In the genomic region with DNA sequence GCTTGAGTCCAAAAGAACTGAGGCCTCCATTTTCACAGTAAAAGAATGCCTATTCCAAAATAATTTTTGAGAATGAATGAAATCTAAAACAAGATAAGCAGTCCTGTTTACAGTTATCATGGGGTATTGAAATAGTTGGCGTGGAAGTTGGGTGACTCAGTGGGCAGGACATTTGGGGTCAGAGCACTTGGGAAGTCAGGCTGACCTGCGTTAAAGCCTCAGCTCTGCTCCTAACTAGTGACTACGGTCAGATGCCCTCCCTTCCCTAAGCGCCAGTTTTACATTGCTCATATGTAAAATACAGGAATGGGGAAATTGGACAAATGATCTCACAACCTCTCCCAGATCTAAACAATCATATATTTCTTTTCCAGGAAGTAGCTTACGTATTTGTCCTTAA, we compare ENCODE assay signal across 11 cellular contexts. TPM values are rescaled to one million over a fixed set of nuclear protein-coding genes. Genes with fewer than 3 reads are reported as not detected.
DNase-seq lines count a peak whose midpoint lies in the region; ATAC-seq and TF ChIP-seq lines count a peak whose summit lies in the region.
"Had no signal": no experiment of that assay in that cellular context is flagged by ENCODE, and none has a peak within 500 bp of the region (broad histone marks: within the 10 kb centered on the region; RNA-seq: fewer than 3 reads in every experiment).

No MANE protein-coding gene starts in this region.

- H3K23ac ChIP-seq in mesenchymal stem cell (ENCODE audit: low read length in 2 of 2), result no peak overlapping the region

- no peaks in the 10 kb centered on the region for H3K36me3 ChIP-seq in mesenchymal stem cell (ENCODE audit: control insufficient read depth in 1 of 2, insufficient read depth in 2 of 2, low read depth in 1 of 2, low read length in 2 of 2)

- H2BK12ac ChIP-seq in mesenchymal stem cell (ENCODE audit: low read length in 2 of 2), result no peak overlapping the region

- H2AFZ ChIP-seq in mesenchymal stem cell (ENCODE audit: low read depth, low read length), result no peak overlapping the region

- peaks cover 13 to 23% of the 10 kb centered on the region in 2 donors for H3K4me1 Mint-ChIP-seq in natural killer cell
- H3K4me1 Mint-ChIP-seq in natural killer cell treated with Interleukin-12 subunit alpha and Interleukin-12 subunit beta and Interleukin-15 and Interleukin-18, amount 100 ng/mL, for 72 hours (ENCODE audit: low read depth in 2 of 2), result peaks cover 9 to 14% of the 10 kb centered on the region in 2 donors
- H3K4me1 Mint-ChIP-seq in dendritic cell treated with granulocyte-macrophage colony-stimulating factor and Interleukin-4, amounts not matched to agents 40 ng/mL and 50 ng/mL, for 4 days (ENCODE audit: low read depth), result peaks cover 48% of the 10 kb centered on the region

- no peak overlapping the region for H3K4me2 ChIP-seq in mesenchymal stem cell (ENCODE audit: low read length, poor library complexity, severe bottlenecking)

- peak overlapping the region; percentile 15 for H3K27ac ChIP-seq in mesenchymal stem cell (ENCODE audit: low read length, poor library complexity, severe bottlenecking)

- H3K9me3 ChIP-seq in mesenchymal stem cell (ENCODE audit: control insufficient read depth, low read length), result no peaks in the 10 kb centered on the region

- H2BK15ac ChIP-seq in mesenchymal stem cell (ENCODE audit: low read depth, poor library complexity, severe bottlenecking), result no peak overlapping the region

- WGBS in mesenchymal stem cell, result 8% methylated on average over 3 of the region's 5 CpGs

- H4K91ac ChIP-seq in mesenchymal stem cell (ENCODE audit: low read length), result no peak overlapping the region

- H3K79me1 ChIP-seq in mesenchymal stem cell (replicated peaks; ENCODE audit: low read length, poor library complexity, severe bottlenecking), result peaks cover 12% of the 10 kb centered on the region

- H3K27me3 ChIP-seq in mesenchymal stem cell (ENCODE audit: control insufficient read depth in 1 of 2, insufficient read depth in 1 of 2, low read length in 2 of 2), result no peaks in the 10 kb centered on the region

- H4K8ac ChIP-seq in mesenchymal stem cell (ENCODE audit: low read length), result no peak overlapping the region

- ATAC-seq in natural killer cell, result peak in 2 of 3 donors; percentile 21
- no peak for ATAC-seq in natural killer cell treated with Interleukin-12 subunit alpha and Interleukin-12 subunit beta and Interleukin-15 and Interleukin-18, amount 100 ng/mL, for 72 hours
- no peak for ATAC-seq in GM19328 (IDR thresholded peaks at IDR 0.05; ENCODE audit: unreplicated experiment)
- ATAC-seq in HG03439 (IDR thresholded peaks at IDR 0.05; ENCODE audit: unreplicated experiment), result no peak
- ATAC-seq in GM19035 (IDR thresholded peaks at IDR 0.05; ENCODE audit: unreplicated experiment), result no peak

- H3K14ac ChIP-seq in mesenchymal stem cell (ENCODE audit: low read length in 2 of 2), result no peak overlapping the region

- peak overlapping the region; percentile 60 for H3K9ac ChIP-seq in mesenchymal stem cell (ENCODE audit: low read length)

- DNase-seq in natural killer cell (no peak), mesenchymal stem cell (peak; percentile 84), GM19240 (ENCODE audit: insufficient read length, low spot score) (no peak)
- DNase-seq in natural killer cell treated with Interleukin-12 subunit alpha and Interleukin-12 subunit beta and Interleukin-15 and Interleukin-18, amount 100 ng/mL, for 72 hours (ENCODE audit: low spot score), result no peak
- DNase-seq: activated T-cell treated with anti-CD3 and anti-CD28 coated beads, Interleukin-2, amount 50 U/mL, for 1 hour; cerebellar nuclear complex; NCI-H510A treated with DMSO at 0.1 percent for 48 hours had no signal

- intact Hi-C loops in natural killer cell (cut with micrococcal nuclease), result loop anchor here (5.0 to 10.0 kb wide), 2 partner anchors 117 to 895 kb away; no protein-coding TSS in a partner anchor
- intact Hi-C loops in dendritic cell treated with granulocyte-macrophage colony-stimulating factor and Interleukin-4, amounts not matched to agents 40 ng/mL and 50 ng/mL, for 4 days (cut with micrococcal nuclease), result loop anchor here (5.0 kb wide), 1 partner anchor 120 kb away; no protein-coding TSS in a partner anchor

- H3K4me1 ChIP-seq in mesenchymal stem cell (ENCODE audit: control insufficient read depth, insufficient read depth, low read depth, low read length), result peaks cover 13% of the 10 kb centered on the region

- peaks cover 22 to 55% of the 10 kb centered on the region in 2 donors for H3K27me3 Mint-ChIP-seq in natural killer cell (ENCODE audit: low read depth in 2 of 2)
- peaks cover 32 to 48% of the 10 kb centered on the region in 2 donors for H3K27me3 Mint-ChIP-seq in natural killer cell treated with Interleukin-12 subunit alpha and Interleukin-12 subunit beta and Interleukin-15 and Interleukin-18, amount 100 ng/mL, for 72 hours
- peaks cover 12% of the 10 kb centered on the region for H3K27me3 Mint-ChIP-seq in dendritic cell treated with granulocyte-macrophage colony-stimulating factor and Interleukin-4, amounts not matched to agents 40 ng/mL and 50 ng/mL, for 4 days

- H3K4ac ChIP-seq in mesenchymal stem cell (ENCODE audit: low read depth in 1 of 2, low read length in 2 of 2), result no peak overlapping the region

- no peaks in the 10 kb centered on the region for H3K36me3 Mint-ChIP-seq in natural killer cell
- no peaks in the 10 kb centered on the region for H3K36me3 Mint-ChIP-seq in natural killer cell treated with Interleukin-12 subunit alpha and Interleukin-12 subunit beta and Interleukin-15 and Interleukin-18, amount 100 ng/mL, for 72 hours
- peaks cover 10% of the 10 kb centered on the region for H3K36me3 Mint-ChIP-seq in dendritic cell treated with granulocyte-macrophage colony-stimulating factor and Interleukin-4, amounts not matched to agents 40 ng/mL and 50 ng/mL, for 4 days (ENCODE audit: low read depth)

- H3K4me3 Mint-ChIP-seq in natural killer cell, result no peak overlapping the region
- H3K4me3 Mint-ChIP-seq in natural killer cell treated with Interleukin-12 subunit alpha and Interleukin-12 subunit beta and Interleukin-15 and Interleukin-18, amount 100 ng/mL, for 72 hours, result no peak overlapping the region
- H3K4me3 Mint-ChIP-seq in dendritic cell treated with granulocyte-macrophage colony-stimulating factor and Interleukin-4, amounts not matched to agents 40 ng/mL and 50 ng/mL, for 4 days, result no peak overlapping the region

- no peak overlapping the region for H2BK120ac ChIP-seq in mesenchymal stem cell (ENCODE audit: low read depth, low read length)

- no peak overlapping the region for H2BK5ac ChIP-seq in mesenchymal stem cell (ENCODE audit: low read depth, low read length, poor library complexity, severe bottlenecking)

- H2AK5ac ChIP-seq in mesenchymal stem cell (ENCODE audit: low read length, severe bottlenecking), result no peak overlapping the region

- H3K27ac Mint-ChIP-seq in natural killer cell, result no peak overlapping the region
- no peak overlapping the region for H3K27ac Mint-ChIP-seq in natural killer cell treated with Interleukin-12 subunit alpha and Interleukin-12 subunit beta and Interleukin-15 and Interleukin-18, amount 100 ng/mL, for 72 hours
- H3K27ac Mint-ChIP-seq in dendritic cell treated with granulocyte-macrophage colony-stimulating factor and Interleukin-4, amounts not matched to agents 40 ng/mL and 50 ng/mL, for 4 days, result peak overlapping the region; percentile 90

- no peak overlapping the region for H3K4me3 ChIP-seq in mesenchymal stem cell (ENCODE audit: insufficient read depth in 1 of 2, low read depth in 1 of 2, low read length in 2 of 2)

- no peak for TF ChIP-seq CTCF in natural killer cell (IDR thresholded peaks at IDR 0.05)

- H3K9me3 Mint-ChIP-seq in natural killer cell, result no peaks in the 10 kb centered on the region
- H3K9me3 Mint-ChIP-seq in natural killer cell treated with Interleukin-12 subunit alpha and Interleukin-12 subunit beta and Interleukin-15 and Interleukin-18, amount 100 ng/mL, for 72 hours, result no peaks in the 10 kb centered on the region
- H3K9me3 Mint-ChIP-seq in dendritic cell treated with granulocyte-macrophage colony-stimulating factor and Interleukin-4, amounts not matched to agents 40 ng/mL and 50 ng/mL, for 4 days, result no peaks in the 10 kb centered on the region

- H3K18ac ChIP-seq in mesenchymal stem cell (ENCODE audit: low read depth in 1 of 2, low read length in 2 of 2), result no peak overlapping the region

RNA-seq across cellular contexts. Expression of gene PAPSS2, which starts 2.3 kb away (rescaled TPM):
- total RNA-seq in natural killer cell, result 1 to 10 TPM in 1 of 3 donors, under 1 TPM in 1, not detected in 1; 0.13 to 1.1 TPM
- total RNA-seq in natural killer cell treated with Interleukin-12 subunit alpha and Interleukin-12 subunit beta and Interleukin-15 and Interleukin-18, amount 100 ng/mL, for 72 hours, result 1 to 10 TPM in 1 of 2 donors, under 1 TPM in 1; 0.19 to 2.6 TPM
- polyA plus RNA-seq in mesenchymal stem cell (2013, experiment 1 of 2), result 79.7 TPM
- 80.1 TPM for polyA plus RNA-seq in mesenchymal stem cell (2013, experiment 2 of 2)

Comparison
In these comparisons a context has a peak if more than half of its experiments do, and no peak if none do; other contexts are left out.
1. ATAC-seq: peak in natural killer cell (2 of 3); none in natural killer cell treated with Interleukin-12 subunit alpha and Interleukin-12 subunit beta and Interleukin-15 and Interleukin-18, amount 100 ng/mL, for 72 hours (0 of 2), GM19328 (single experiment), HG03439 (single experiment) and GM19035 (single experiment).